1 cellular context compared by ENCODE assay signal in the genomic region with DNA sequence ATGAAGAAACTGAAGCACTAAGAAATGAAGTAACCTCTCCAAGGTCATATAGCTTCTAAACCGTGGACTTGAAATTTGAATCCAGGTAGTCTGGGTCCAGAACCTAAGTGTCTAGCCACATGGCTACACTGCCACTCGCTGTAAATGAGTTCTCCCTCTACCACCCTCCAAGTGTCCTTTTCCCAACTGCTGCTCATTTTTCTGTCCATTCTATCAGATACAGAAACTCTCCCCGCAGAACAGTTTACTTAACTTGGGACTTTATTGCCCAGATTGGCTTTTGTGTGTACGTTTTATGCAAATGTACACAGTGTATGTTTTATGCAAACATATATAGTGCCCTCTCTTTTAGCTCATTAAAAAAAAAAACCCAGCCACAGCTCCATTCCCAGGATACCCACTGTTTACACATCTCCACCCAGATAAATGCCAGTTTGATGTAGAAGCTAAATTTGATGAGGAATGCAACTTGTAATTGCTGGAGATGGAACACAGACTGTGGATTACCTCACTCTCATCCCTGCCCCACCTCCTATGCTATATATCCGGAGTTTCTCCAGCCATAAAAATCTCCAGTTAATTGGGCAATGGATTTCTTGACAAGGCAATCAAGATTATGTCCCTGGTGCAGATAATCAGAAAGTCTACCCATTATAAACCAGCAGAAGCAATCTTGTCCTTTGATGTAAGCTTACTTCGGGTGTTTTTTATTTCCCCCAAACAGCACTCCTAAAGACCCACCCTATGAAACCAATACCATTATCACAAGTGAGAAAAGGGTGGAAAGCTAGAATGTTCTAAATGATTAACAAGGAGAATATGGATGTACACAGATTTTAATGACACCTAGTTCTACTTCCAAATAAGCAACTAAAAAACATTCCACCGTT.
TF ChIP-seq lines count a peak whose summit lies in the region.

No MANE protein-coding gene starts in this region.

TF ChIP-seq in HEK293, 187 proteins besides CTCF, POLR2A, EP300 and RAD21 (continued from another document):
- TF ChIP-seq, protein P1, sequence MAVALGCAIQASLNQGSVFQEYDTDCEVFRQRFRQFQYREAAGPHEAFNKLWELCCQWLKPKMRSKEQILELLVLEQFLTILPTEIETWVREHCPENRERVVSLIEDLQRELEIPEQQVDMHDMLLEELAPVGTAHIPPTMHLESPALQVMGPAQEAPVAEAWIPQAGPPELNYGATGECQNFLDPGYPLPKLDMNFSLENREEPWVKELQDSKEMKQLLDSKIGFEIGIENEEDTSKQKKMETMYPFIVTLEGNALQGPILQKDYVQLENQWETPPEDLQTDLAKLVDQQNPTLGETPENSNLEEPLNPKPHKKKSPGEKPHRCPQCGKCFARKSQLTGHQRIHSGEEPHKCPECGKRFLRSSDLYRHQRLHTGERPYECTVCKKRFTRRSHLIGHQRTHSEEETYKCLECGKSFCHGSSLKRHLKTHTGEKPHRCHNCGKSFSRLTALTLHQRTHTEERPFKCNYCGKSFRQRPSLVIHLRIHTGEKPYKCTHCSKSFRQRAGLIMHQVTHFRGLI (tag by site-specific recombination; IDR thresholded peaks at IDR 0.05): no peak
- TF ChIP-seq ZNF558 (tag by site-specific recombination; IDR thresholded peaks at IDR 0.05): no peak
- no peak for TF ChIP-seq HOXC10 (CRISPR knock-in tag; IDR thresholded peaks at IDR 0.05)
- no peak for TF ChIP-seq ZNF274 (IDR thresholded peaks at IDR 0.05; ENCODE audit: low read length)
- TF ChIP-seq ZNF274 (tag by site-specific recombination; IDR thresholded peaks at IDR 0.05; ENCODE audit: borderline replicate concordance): no peak
- TF ChIP-seq, protein P2, sequence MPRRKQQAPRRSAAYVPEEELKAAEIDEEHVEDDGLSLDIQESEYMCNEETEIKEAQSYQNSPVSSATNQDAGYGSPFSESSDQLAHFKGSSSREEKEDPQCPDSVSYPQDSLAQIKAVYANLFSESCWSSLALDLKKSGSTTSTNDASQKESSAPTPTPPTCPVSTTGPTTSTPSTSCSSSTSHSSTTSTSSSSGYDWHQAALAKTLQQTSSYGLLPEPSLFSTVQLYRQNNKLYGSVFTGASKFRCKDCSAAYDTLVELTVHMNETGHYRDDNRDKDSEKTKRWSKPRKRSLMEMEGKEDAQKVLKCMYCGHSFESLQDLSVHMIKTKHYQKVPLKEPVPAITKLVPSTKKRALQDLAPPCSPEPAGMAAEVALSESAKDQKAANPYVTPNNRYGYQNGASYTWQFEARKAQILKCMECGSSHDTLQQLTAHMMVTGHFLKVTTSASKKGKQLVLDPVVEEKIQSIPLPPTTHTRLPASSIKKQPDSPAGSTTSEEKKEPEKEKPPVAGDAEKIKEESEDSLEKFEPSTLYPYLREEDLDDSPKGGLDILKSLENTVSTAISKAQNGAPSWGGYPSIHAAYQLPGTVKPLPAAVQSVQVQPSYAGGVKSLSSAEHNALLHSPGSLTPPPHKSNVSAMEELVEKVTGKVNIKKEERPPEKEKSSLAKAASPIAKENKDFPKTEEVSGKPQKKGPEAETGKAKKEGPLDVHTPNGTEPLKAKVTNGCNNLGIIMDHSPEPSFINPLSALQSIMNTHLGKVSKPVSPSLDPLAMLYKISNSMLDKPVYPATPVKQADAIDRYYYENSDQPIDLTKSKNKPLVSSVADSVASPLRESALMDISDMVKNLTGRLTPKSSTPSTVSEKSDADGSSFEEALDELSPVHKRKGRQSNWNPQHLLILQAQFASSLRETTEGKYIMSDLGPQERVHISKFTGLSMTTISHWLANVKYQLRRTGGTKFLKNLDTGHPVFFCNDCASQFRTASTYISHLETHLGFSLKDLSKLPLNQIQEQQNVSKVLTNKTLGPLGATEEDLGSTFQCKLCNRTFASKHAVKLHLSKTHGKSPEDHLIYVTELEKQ (tag by site-specific recombination; IDR thresholded peaks at IDR 0.05; ENCODE audit: borderline replicate concordance): no peak
- peak; percentile 52; the same call in 1 of the 2 replicates for TF ChIP-seq FEZF1 (tag by site-specific recombination; IDR thresholded peaks at IDR 0.05)
- TF ChIP-seq ZXDB (tag by site-specific recombination; IDR thresholded peaks at IDR 0.05): no peak
- TF ChIP-seq, protein P3, sequence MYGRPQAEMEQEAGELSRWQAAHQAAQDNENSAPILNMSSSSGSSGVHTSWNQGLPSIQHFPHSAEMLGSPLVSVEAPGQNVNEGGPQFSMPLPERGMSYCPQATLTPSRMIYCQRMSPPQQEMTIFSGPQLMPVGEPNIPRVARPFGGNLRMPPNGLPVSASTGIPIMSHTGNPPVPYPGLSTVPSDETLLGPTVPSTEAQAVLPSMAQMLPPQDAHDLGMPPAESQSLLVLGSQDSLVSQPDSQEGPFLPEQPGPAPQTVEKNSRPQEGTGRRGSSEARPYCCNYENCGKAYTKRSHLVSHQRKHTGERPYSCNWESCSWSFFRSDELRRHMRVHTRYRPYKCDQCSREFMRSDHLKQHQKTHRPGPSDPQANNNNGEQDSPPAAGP (tag by site-specific recombination; IDR thresholded peaks at IDR 0.05): no peak
- no peak for TF ChIP-seq PRDM1 (tag by site-specific recombination; IDR thresholded peaks at IDR 0.05)
- no peak for TF ChIP-seq ZNF521 (tag by site-specific recombination; IDR thresholded peaks at IDR 0.05)
- TF ChIP-seq, protein P4, sequence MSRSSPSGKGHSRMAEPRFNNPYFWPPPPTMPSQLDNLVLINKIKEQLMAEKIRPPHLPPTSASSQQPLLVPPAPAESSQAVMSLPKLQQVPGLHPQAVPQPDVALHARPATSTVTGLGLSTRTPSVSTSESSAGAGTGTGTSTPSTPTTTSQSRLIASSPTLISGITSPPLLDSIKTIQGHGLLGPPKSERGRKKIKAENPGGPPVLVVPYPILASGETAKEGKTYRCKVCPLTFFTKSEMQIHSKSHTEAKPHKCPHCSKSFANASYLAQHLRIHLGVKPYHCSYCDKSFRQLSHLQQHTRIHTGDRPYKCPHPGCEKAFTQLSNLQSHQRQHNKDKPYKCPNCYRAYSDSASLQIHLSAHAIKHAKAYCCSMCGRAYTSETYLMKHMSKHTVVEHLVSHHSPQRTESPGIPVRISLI (tag by site-specific recombination; IDR thresholded peaks at IDR 0.05): no peak
- TF ChIP-seq, protein P5, sequence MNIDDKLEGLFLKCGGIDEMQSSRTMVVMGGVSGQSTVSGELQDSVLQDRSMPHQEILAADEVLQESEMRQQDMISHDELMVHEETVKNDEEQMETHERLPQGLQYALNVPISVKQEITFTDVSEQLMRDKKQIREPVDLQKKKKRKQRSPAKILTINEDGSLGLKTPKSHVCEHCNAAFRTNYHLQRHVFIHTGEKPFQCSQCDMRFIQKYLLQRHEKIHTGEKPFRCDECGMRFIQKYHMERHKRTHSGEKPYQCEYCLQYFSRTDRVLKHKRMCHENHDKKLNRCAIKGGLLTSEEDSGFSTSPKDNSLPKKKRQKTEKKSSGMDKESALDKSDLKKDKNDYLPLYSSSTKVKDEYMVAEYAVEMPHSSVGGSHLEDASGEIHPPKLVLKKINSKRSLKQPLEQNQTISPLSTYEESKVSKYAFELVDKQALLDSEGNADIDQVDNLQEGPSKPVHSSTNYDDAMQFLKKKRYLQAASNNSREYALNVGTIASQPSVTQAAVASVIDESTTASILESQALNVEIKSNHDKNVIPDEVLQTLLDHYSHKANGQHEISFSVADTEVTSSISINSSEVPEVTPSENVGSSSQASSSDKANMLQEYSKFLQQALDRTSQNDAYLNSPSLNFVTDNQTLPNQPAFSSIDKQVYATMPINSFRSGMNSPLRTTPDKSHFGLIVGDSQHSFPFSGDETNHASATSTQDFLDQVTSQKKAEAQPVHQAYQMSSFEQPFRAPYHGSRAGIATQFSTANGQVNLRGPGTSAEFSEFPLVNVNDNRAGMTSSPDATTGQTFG (tag by site-specific recombination; IDR thresholded peaks at IDR 0.05; ENCODE audit: borderline replicate concordance): no peak
- TF ChIP-seq, protein P6, sequence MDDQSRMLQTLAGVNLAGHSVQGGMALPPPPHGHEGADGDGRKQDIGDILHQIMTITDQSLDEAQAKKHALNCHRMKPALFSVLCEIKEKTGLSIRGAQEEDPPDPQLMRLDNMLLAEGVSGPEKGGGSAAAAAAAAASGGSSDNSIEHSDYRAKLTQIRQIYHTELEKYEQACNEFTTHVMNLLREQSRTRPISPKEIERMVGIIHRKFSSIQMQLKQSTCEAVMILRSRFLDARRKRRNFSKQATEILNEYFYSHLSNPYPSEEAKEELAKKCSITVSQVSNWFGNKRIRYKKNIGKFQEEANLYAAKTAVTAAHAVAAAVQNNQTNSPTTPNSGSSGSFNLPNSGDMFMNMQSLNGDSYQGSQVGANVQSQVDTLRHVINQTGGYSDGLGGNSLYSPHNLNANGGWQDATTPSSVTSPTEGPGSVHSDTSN (CRISPR knock-in tag; IDR thresholded peaks at IDR 0.05): no peak
- no peak for TF ChIP-seq OVOL3 (tag by site-specific recombination; IDR thresholded peaks at IDR 0.05)
- no peak for TF ChIP-seq ZNF2 (tag by site-specific recombination; IDR thresholded peaks at IDR 0.05)
- TF ChIP-seq ZNF658 (tag by site-specific recombination; IDR thresholded peaks at IDR 0.05): no peak
- TF ChIP-seq, protein P7, sequence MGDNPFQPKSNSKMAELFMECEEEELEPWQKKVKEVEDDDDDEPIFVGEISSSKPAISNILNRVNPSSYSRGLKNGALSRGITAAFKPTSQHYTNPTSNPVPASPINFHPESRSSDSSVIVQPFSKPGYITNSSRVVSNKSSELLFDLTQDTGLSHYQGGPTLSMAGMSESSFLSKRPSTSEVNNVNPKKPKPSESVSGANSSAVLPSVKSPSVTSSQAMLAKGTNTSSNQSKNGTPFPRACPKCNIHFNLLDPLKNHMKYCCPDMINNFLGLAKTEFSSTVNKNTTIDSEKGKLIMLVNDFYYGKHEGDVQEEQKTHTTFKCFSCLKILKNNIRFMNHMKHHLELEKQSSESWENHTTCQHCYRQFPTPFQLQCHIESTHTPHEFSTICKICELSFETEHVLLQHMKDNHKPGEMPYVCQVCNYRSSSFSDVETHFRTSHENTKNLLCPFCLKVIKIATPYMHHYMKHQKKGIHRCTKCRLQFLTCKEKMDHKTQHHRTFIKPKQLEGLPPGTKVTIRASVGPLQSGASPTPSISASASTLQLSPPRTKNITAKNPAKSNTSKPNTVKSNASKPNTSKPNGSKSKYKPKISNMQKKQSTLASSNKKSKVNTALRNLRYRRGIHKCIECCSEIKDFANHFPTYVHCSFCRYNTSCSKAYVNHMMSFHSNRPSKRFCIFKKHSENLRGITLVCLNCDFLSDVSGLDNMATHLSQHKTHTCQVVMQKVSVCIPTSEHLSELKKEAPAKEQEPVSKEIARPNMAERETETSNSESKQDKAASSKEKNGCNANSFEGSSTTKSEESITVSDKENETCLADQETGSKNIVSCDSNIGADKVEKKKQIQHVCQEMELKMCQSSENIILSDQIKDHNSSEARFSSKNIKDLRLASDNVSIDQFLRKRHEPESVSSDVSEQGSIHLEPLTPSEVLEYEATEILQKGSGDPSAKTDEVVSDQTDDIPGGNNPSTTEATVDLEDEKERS (tag by site-specific recombination; IDR thresholded peaks at IDR 0.05): no peak
TF ChIP-seq in HEK293: peak in this region for 3.
